ENCODE assay signal across 1 cellular context in the genomic region with DNA sequence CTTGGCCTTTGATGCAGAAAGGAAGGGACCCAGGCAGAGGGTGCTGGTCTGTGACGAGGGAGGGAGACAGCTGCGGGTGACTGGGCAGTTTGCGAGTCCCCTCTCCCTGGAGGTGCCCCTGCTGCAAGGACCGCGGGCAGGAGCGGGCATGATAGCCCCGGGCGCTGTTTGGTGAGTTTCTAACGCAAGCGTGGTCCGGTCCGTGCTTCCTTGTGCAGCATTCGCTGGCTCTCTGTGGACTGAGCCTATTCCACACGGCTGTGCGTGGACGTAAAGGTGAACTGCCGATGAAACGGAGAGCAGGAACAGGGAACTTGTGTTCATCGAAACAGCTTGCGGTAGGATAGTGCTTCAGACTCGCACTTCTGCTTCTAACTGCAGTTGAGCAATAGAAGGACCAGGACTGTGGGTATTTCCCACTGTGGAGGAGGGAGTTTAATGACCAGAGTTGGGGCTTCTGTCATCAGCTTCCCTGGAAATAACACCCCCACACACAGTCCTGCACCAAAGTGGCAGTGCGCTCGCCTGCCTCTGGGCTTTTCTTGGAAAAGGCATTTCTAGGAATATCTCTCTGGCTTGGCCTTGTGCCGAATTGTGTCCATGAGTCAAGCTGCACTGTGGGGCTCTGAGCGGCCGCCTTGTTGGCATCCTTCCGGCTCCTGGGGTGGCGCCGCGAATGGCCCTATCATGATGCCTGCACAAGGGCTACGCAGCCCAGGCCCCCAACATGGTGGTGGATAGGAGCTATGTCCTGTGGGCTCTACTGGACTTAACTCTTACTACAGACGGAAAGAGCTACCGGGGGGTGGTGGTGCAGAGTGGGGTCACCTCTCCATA.
A peak's percentile ranks its signal among the peaks of the same experiment; 100 is the strongest.
TF ChIP-seq lines count a peak whose summit lies in the region.

No MANE protein-coding gene starts in this region.

TF ChIP-seq in HepG2, 621 proteins besides CTCF, POLR2A, EP300 and RAD21 (continued from another document):
- TF ChIP-seq, protein P1, sequence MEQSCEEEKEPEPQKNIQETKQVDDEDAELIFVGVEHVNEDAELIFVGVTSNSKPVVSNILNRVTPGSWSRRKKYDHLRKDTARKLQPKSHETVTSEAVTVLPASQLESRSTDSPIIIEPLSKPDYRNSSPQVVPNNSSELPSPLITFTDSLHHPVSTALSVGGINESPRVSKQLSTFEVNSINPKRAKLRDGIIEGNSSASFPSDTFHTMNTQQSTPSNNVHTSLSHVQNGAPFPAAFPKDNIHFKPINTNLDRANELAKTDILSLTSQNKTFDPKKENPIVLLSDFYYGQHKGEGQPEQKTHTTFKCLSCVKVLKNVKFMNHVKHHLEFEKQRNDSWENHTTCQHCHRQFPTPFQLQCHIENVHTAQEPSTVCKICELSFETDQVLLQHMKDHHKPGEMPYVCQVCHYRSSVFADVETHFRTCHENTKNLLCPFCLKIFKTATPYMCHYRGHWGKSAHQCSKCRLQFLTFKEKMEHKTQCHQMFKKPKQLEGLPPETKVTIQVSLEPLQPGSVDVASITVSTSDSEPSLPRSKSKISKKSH (CRISPR knock-in tag; IDR thresholded peaks at IDR 0.05; ENCODE audit: borderline replicate concordance), result 0 out of 2 replicates have a peak, but pooled peaks have one; percentile 25
- TF ChIP-seq SMARCE1 (IDR thresholded peaks at IDR 0.05; ENCODE audit: borderline replicate concordance), result no peak
- TF ChIP-seq ZNF768 (CRISPR knock-in tag; IDR thresholded peaks at IDR 0.05), result 0 out of 2 replicates have a peak, but pooled peaks have one; percentile 30
